ENCODE assay signal across 15 cellular contexts in the genomic region with DNA sequence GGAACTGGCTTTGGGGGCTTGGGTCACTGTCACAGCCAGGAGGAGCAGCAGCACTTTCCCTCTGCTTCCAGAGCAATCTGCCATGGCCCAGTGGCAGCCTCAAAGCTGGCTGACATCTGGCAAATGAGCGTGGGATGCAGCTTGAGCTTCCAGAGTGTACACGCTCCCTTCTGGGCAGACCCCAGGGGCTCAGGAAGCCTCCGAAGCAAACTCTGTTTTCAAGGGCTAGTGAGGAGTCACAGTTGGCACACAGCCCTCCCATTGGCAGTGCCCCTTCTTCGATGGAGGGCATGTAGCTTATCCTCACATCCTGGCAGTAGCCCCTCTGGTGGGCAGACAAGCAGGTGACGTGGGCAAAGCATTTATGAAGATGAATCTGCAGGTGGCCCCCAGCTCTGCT.
A peak's percentile ranks its signal among the peaks of the same experiment; 100 is the strongest.
DNase-seq lines count a peak whose midpoint lies in the region; ATAC-seq lines count a peak whose summit lies in the region.
"Had no signal": no experiment of that assay in that cellular context is flagged by ENCODE, and none has a peak within 500 bp of the region (broad histone marks: within the 10 kb centered on the region; RNA-seq: fewer than 3 reads in every experiment).

No MANE protein-coding gene starts in this region.

- no peak overlapping the region for H2BK12ac ChIP-seq in neuronal stem cell (ENCODE audit: low read length)

- peaks cover 0 to 24% (median 0%) of the 10 kb centered on the region in 3 experiments for H3K27me3 ChIP-seq in neuronal stem cell (ENCODE audit: control insufficient read depth in 3 of 3, insufficient read depth in 3 of 3, low read depth in 1 of 3, low read length in 3 of 3)

- H3K9me3 ChIP-seq in neuronal stem cell (replicated peaks in 1 of 2; ENCODE audit: control insufficient read depth in 2 of 2, insufficient read depth in 1 of 2, low read depth in 1 of 2, low read length in 2 of 2) = no peaks in the 10 kb centered on the region
- H3K9me3 ChIP-seq: BE2C, Caco-2 had no signal

- no peaks in the 10 kb centered on the region for H3K4me1 ChIP-seq in neuronal stem cell (ENCODE audit: control insufficient read depth in 2 of 2, insufficient read depth in 1 of 2, low read depth in 1 of 2, low read length in 2 of 2)
- H3K4me1 ChIP-seq: BE2C, Caco-2 had no signal

- H3K18ac ChIP-seq in neuronal stem cell (ENCODE audit: low read length) = no peak overlapping the region

- no peak overlapping the region for H2BK5ac ChIP-seq in neuronal stem cell (ENCODE audit: low read length)

- no peak overlapping the region for H2BK120ac ChIP-seq in neuronal stem cell (ENCODE audit: low read depth, low read length)

- DNase-seq in DMS79 (lab: John Stamatoyannopoulos, UW) (peak; percentile 50), DMS79 treated with DMSO at 0.1 percent for 48 hours (lab: John Stamatoyannopoulos, UW) (peak; percentile 39), NCI-H2171 treated with DMSO at 0.1 percent for 48 hours (lab: John Stamatoyannopoulos, UW) (peak; percentile 77), neuronal stem cell (ENCODE audit: low spot score) (no peak)
- DNase-seq in stimulated activated CD4-positive, alpha-beta T cell treated with anti-CD3 and anti-CD28 coated beads, Interleukin-4, amount 100 ng/mL, for 4 hours = no peak
- DNase-seq: ACHN; BE2C; Caco-2; CD4-positive, CD25-positive, alpha-beta regulatory T cell; CD8-positive, alpha-beta memory T cell; HCEC 1CT had no signal

- H3K36me3 ChIP-seq in neuronal stem cell (replicated peaks in 1 of 2; ENCODE audit: control insufficient read depth in 2 of 2, insufficient read depth in 2 of 2, low read length in 2 of 2) = no peaks in the 10 kb centered on the region
- H3K36me3 ChIP-seq: BE2C had no signal

- H3K14ac ChIP-seq in neuronal stem cell (ENCODE audit: low read length) = peak overlapping the region; percentile 31

- no CpG with 5 or more reads among the region's 5 CpGs for WGBS in neuronal stem cell (ENCODE audit: extremely low coverage in 2 of 2, insufficient read length in 2 of 2, insufficient replicate concordance in 1 of 2), 2 donors

- no peak overlapping the region for H3K4me2 ChIP-seq in neuronal stem cell (ENCODE audit: insufficient read depth, low read length, poor library complexity, severe bottlenecking)
- H3K4me2 ChIP-seq: GM23338 had no signal

- no peak overlapping the region for H2AFZ ChIP-seq in neuronal stem cell (ENCODE audit: low read length)
- H2AFZ ChIP-seq: GM23338 had no signal

- H3K23ac ChIP-seq in neuronal stem cell (ENCODE audit: low read depth, low read length, poor library complexity) = peak overlapping the region; percentile 11

- no peak overlapping the region for H2BK15ac ChIP-seq in neuronal stem cell (ENCODE audit: low read length)

- no peak overlapping the region for H3K4me3 ChIP-seq in neuronal stem cell (ENCODE audit: low read length in 2 of 2)
- H3K4me3 ChIP-seq: GM23338 had no signal

- H3K27ac ChIP-seq in neuronal stem cell (replicated peaks; ENCODE audit: low read length) = no peak overlapping the region
- H3K27ac ChIP-seq: HL-60 had no signal

- no peak overlapping the region for H3K4ac ChIP-seq in neuronal stem cell (ENCODE audit: low read length)

- peaks cover 1% of the 10 kb centered on the region for H3K79me1 ChIP-seq in neuronal stem cell (ENCODE audit: low read depth, low read length)

- no peak overlapping the region for H2AK5ac ChIP-seq in neuronal stem cell (ENCODE audit: low read depth, low read length)

- ATAC-seq in HG03095 (IDR thresholded peaks at IDR 0.05; ENCODE audit: unreplicated experiment) (no peak), GM19023 (IDR thresholded peaks at IDR 0.05; ENCODE audit: unreplicated experiment) (no peak)
- ATAC-seq: GM23338 had no signal

- H4K91ac ChIP-seq in neuronal stem cell (ENCODE audit: low read depth, low read length, poor library complexity) = no peak overlapping the region

- H4K8ac ChIP-seq in neuronal stem cell (ENCODE audit: low read depth, low read length) = no peak overlapping the region

- no peak overlapping the region for H3K9ac ChIP-seq in neuronal stem cell (ENCODE audit: low read depth, low read length, poor library complexity)

Comparison
In these comparisons a context has a peak if more than half of its experiments do, and no peak if none do; other contexts are left out.
1. DNase-seq: peak in DMS79 (single experiment), DMS79 treated with DMSO at 0.1 percent for 48 hours (single experiment) and NCI-H2171 treated with DMSO at 0.1 percent for 48 hours (single experiment); none in neuronal stem cell (single experiment) and stimulated activated CD4-positive, alpha-beta T cell treated with anti-CD3 and anti-CD28 coated beads, Interleukin-4, amount 100 ng/mL, for 4 hours (0 of 2).